In the genomic region with DNA sequence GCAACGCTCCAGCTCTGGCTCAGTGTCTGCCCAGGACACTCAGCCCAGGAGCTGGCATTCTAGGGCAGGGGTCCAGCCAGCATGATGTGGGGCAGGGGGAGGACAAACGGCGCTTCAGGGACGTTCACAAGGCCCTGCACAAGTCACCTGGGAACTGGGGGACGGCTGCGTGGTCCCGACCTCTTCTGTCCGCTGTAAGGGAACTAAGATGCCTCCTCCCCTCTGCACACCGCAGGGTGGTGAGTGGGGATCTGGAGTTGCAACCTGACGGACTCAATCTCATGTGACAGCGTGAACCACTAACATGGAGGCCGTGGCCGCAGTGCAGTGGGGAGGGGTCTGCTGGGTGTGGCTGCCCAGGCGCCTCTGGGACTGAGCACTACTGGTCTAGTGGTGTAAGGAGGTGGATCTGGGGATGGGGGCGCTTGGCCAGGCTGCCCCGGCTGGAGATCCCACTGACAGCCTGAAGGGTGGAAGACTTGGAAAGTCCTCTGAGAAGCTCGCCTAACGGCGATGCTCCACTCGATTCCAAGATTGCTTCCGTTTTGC, we compare ENCODE assay signal across 30 cellular contexts.
"Had no signal": no experiment of that assay in that cellular context is flagged by ENCODE, and none has a peak within 500 bp of the region (broad histone marks: within the 10 kb centered on the region; RNA-seq: fewer than 3 reads in every experiment).

No MANE protein-coding gene starts in this region.

- ATAC-seq: activated CD4-positive, alpha-beta T cell treated with anti-CD3 and anti-CD28 coated beads for 36 hours; activated CD8-positive, alpha-beta memory T cell treated with anti-CD3 and anti-CD28 coated beads, Interleukin-2, amount 10 ng/mL, durations not matched to agents 7 days and 5 days; activated CD8-positive, alpha-beta T cell treated with anti-CD3 and anti-CD28 coated beads, Interleukin-2, amount 10 ng/mL, durations not matched to agents 7 days and 5 days; activated naive CD8-positive, alpha-beta T cell treated with anti-CD3 and anti-CD28 coated beads, Interleukin-2, amount 50 U/mL, for 24 hours; body of pancreas; T-helper 17 cell had no signal

- H3K27ac Mint-ChIP-seq: activated CD4-positive, alpha-beta memory T cell treated with anti-CD3 and anti-CD28 coated beads for 36 hours; activated CD4-positive, alpha-beta T cell treated with anti-CD3 and anti-CD28 coated beads for 36 hours; activated CD4-positive, alpha-beta T cell treated with anti-CD3 and anti-CD28 coated beads, Interleukin-2, amount 10 ng/mL, durations not matched to agents 24 days and 14 days; activated CD8-positive, alpha-beta memory T cell treated with anti-CD3 and anti-CD28 coated beads, Interleukin-2, amount 10 ng/mL, durations not matched to agents 7 days and 5 days; activated CD8-positive, alpha-beta T cell treated with anti-CD3 and anti-CD28 coated beads, Interleukin-2, amount 10 ng/mL, durations not matched to agents 7 days and 5 days; activated naive CD4-positive, alpha-beta T cell treated with anti-CD3 and anti-CD28 coated beads for 36 hours; activated naive CD4-positive, alpha-beta T cell treated with anti-CD3 and anti-CD28 coated beads, Interleukin-2, amount 50 U/mL, for 24 hours; activated naive CD8-positive, alpha-beta T cell treated with anti-CD3 and anti-CD28 coated beads for 36 hours; activated naive CD8-positive, alpha-beta T cell treated with anti-CD3 and anti-CD28 coated beads, Interleukin-2, amount 50 U/mL, for 24 hours; activated T-helper 1 cell treated with anti-CD3 and anti-CD28 coated beads, Interleukin-12 subunit alpha, Interleukin-12 subunit beta, Interleukin-2, Interleukin-4 antibody, amounts not matched to agents 30 ng/mL and 10 ng/mL and 1 ng/mL, durations not matched to agents 14 hours and 24 hours and 36 hours; activated T-helper 2 cell treated with anti-CD3 and anti-CD28 coated beads, Interferon-gamma antibody, Interleukin-2, Interleukin-4, amounts not matched to agents 10 μg/mL and 5 μg/mL and 100 μg/mL, durations not matched to agents 14 hours and 24 hours and 36 hours; dendritic cell treated with granulocyte-macrophage colony-stimulating factor and Interleukin-4, amounts not matched to agents 40 ng/mL and 50 ng/mL, for 4 days; endodermal cell; T-helper 17 cell; T-helper 2 cell treated with Interferon-gamma antibody and Interleukin-4, amounts not matched to agents 5 μg/mL and 100 μg/mL, for 36 hours had no signal

- H3K9me3 ChIP-seq: adrenal gland, body of pancreas had no signal

- H3K4me1 Mint-ChIP-seq: activated naive CD4-positive, alpha-beta T cell treated with anti-CD3 and anti-CD28 coated beads, Interleukin-2, amount 50 U/mL, for 24 hours; activated naive CD8-positive, alpha-beta T cell treated with anti-CD3 and anti-CD28 coated beads for 36 hours; activated naive CD8-positive, alpha-beta T cell treated with anti-CD3 and anti-CD28 coated beads, Interleukin-2, amount 50 U/mL, for 24 hours; endodermal cell had no signal

- H3K27ac ChIP-seq: adrenal gland, body of pancreas, coronary artery, dorsolateral prefrontal cortex had no signal

- H3K4me3 ChIP-seq: adrenal gland, body of pancreas, coronary artery, dorsolateral prefrontal cortex had no signal

- H3K4me3 Mint-ChIP-seq: activated CD4-positive, alpha-beta memory T cell treated with anti-CD3 and anti-CD28 coated beads for 36 hours; activated CD4-positive, alpha-beta T cell treated with anti-CD3 and anti-CD28 coated beads for 36 hours; activated CD4-positive, alpha-beta T cell treated with anti-CD3 and anti-CD28 coated beads, Interleukin-2, amount 10 ng/mL, durations not matched to agents 24 days and 14 days; activated CD8-positive, alpha-beta memory T cell treated with anti-CD3 and anti-CD28 coated beads, Interleukin-2, amount 10 ng/mL, durations not matched to agents 7 days and 5 days; activated CD8-positive, alpha-beta T cell treated with anti-CD3 and anti-CD28 coated beads, Interleukin-2, amount 10 ng/mL, durations not matched to agents 7 days and 5 days; activated naive CD4-positive, alpha-beta T cell treated with anti-CD3 and anti-CD28 coated beads for 36 hours; activated naive CD4-positive, alpha-beta T cell treated with anti-CD3 and anti-CD28 coated beads, Interleukin-2, amount 50 U/mL, for 24 hours; activated naive CD8-positive, alpha-beta T cell treated with anti-CD3 and anti-CD28 coated beads for 36 hours; activated naive CD8-positive, alpha-beta T cell treated with anti-CD3 and anti-CD28 coated beads, Interleukin-2, amount 50 U/mL, for 24 hours; activated T-helper 1 cell treated with anti-CD3 and anti-CD28 coated beads, Interleukin-12 subunit alpha, Interleukin-12 subunit beta, Interleukin-2, Interleukin-4 antibody, amounts not matched to agents 30 ng/mL and 10 ng/mL and 1 ng/mL, durations not matched to agents 14 hours and 24 hours and 36 hours; dendritic cell treated with granulocyte-macrophage colony-stimulating factor and Interleukin-4, amounts not matched to agents 40 ng/mL and 50 ng/mL, for 4 days; endodermal cell; T-helper 17 cell; T-helper 2 cell treated with Interferon-gamma antibody and Interleukin-4, amounts not matched to agents 5 μg/mL and 100 μg/mL, for 36 hours had no signal

- DNase-seq: activated CD4-positive, alpha-beta memory T cell treated with anti-CD3 and anti-CD28 coated beads for 36 hours; activated CD4-positive, alpha-beta T cell treated with anti-CD3 and anti-CD28 coated beads for 36 hours; activated CD4-positive, alpha-beta T cell treated with anti-CD3 and anti-CD28 coated beads, Interleukin-2, amount 10 ng/mL, durations not matched to agents 24 days and 14 days; activated CD4-positive, CD25-positive, alpha-beta regulatory T cell; activated CD4-positive, CD25-positive, alpha-beta regulatory T cell treated with anti-CD3 and anti-CD28 coated beads, Interleukin-2, amount 50 U/mL, for 72 hours; activated CD8-positive, alpha-beta memory T cell treated with anti-CD3 and anti-CD28 coated beads, Interleukin-2, amount 10 ng/mL, durations not matched to agents 7 days and 5 days; activated CD8-positive, alpha-beta memory T cell treated with anti-CD3 and anti-CD28 coated beads, Interleukin-2, amount 50 U/mL, for 4 hours; activated CD8-positive, alpha-beta T cell treated with anti-CD3 and anti-CD28 coated beads, Interleukin-2, amount 10 ng/mL, durations not matched to agents 7 days and 5 days; activated effector memory CD4-positive, alpha-beta T cell treated with anti-CD3 and anti-CD28 coated beads, Interleukin-2, amount 50 U/mL, for 16 hours; activated naive CD4-positive, alpha-beta T cell treated with anti-CD3 and anti-CD28 coated beads for 36 hours; activated naive CD8-positive, alpha-beta T cell treated with anti-CD3 and anti-CD28 coated beads for 36 hours; activated naive CD8-positive, alpha-beta T cell treated with anti-CD3 and anti-CD28 coated beads, Interleukin-2, amount 50 U/mL, for 24 hours; activated T-cell treated with anti-CD3 and anti-CD28 coated beads, Interleukin-2, amount 50 U/mL, for 1 hour; activated T-cell treated with anti-CD3 and anti-CD28 coated beads, Interleukin-2, amount 50 U/mL, for 48 hours; adrenal gland; amygdala; aorta; body of pancreas; effector memory CD4-positive, alpha-beta T cell; endodermal cell; foreskin fibroblast; T-helper 1 cell; T-helper 17 cell had no signal

- H3K4me1 ChIP-seq: adrenal gland, body of pancreas had no signal

- H3K9me3 Mint-ChIP-seq: activated CD4-positive, alpha-beta memory T cell treated with anti-CD3 and anti-CD28 coated beads for 36 hours; activated CD4-positive, alpha-beta T cell treated with anti-CD3 and anti-CD28 coated beads, Interleukin-2, amount 10 ng/mL, durations not matched to agents 24 days and 14 days; activated naive CD4-positive, alpha-beta T cell treated with anti-CD3 and anti-CD28 coated beads for 36 hours; activated naive CD4-positive, alpha-beta T cell treated with anti-CD3 and anti-CD28 coated beads, Interleukin-2, amount 50 U/mL, for 24 hours; activated naive CD8-positive, alpha-beta T cell treated with anti-CD3 and anti-CD28 coated beads for 36 hours; activated naive CD8-positive, alpha-beta T cell treated with anti-CD3 and anti-CD28 coated beads, Interleukin-2, amount 50 U/mL, for 24 hours; activated T-helper 1 cell treated with anti-CD3 and anti-CD28 coated beads, Interleukin-12 subunit alpha, Interleukin-12 subunit beta, Interleukin-2, Interleukin-4 antibody, amounts not matched to agents 30 ng/mL and 10 ng/mL and 1 ng/mL, durations not matched to agents 14 hours and 24 hours and 36 hours; activated T-helper 2 cell treated with anti-CD3 and anti-CD28 coated beads, Interferon-gamma antibody, Interleukin-2, Interleukin-4, amounts not matched to agents 10 μg/mL and 5 μg/mL and 100 μg/mL, durations not matched to agents 14 hours and 24 hours and 36 hours; dendritic cell treated with granulocyte-macrophage colony-stimulating factor and Interleukin-4, amounts not matched to agents 40 ng/mL and 50 ng/mL, for 4 days; endodermal cell; T-helper 2 cell treated with Interferon-gamma antibody and Interleukin-4, amounts not matched to agents 5 μg/mL and 100 μg/mL, for 36 hours had no signal

- H3K27me3 ChIP-seq: body of pancreas had no signal

- H3K36me3 ChIP-seq: adrenal gland had no signal
